Comparison of ENCODE assay signal across 14 cellular contexts in genomic region chr7:140261522-140261921, GRCh38.
DNase-seq lines count a peak whose midpoint lies in the region; ATAC-seq and TF ChIP-seq lines count a peak whose summit lies in the region.
"Had no signal": no experiment of that assay in that cellular context is flagged by ENCODE, and none has a peak within 500 bp of the region (broad histone marks: within the 10 kb centered on the region; RNA-seq: fewer than 3 reads in every experiment).

No MANE protein-coding gene starts in this region.

- no peaks in the 10 kb centered on the region for H3K36me3 Mint-ChIP-seq in CD4-positive, CD25-positive, alpha-beta regulatory T cell
- H3K36me3 Mint-ChIP-seq in CD8-positive, alpha-beta T cell, result no peaks in the 10 kb centered on the region
- H3K36me3 Mint-ChIP-seq in T-helper 17 cell (ENCODE audit: low read depth), result no peaks in the 10 kb centered on the region

- H3K4me1 ChIP-seq in CD4-positive, CD25-positive, alpha-beta regulatory T cell (ENCODE audit: control insufficient read depth, insufficient read depth, low read length, poor library complexity, severe bottlenecking), result peaks cover 21% of the 10 kb centered on the region
- H3K4me1 ChIP-seq in CD8-positive, alpha-beta T cell (ENCODE audit: insufficient read depth, low read length), result peaks cover 48% of the 10 kb centered on the region
- H3K4me1 ChIP-seq in mucosa of rectum (ENCODE audit: control insufficient read depth in 2 of 2, insufficient read depth in 2 of 2, low read length in 2 of 2), result peaks cover 16 to 17% of the 10 kb centered on the region in 2 donors
- H3K4me1 ChIP-seq: suprapubic skin had no signal

- H3K9me3 ChIP-seq in CD4-positive, CD25-positive, alpha-beta regulatory T cell (ENCODE audit: control insufficient read depth in 2 of 2, low read length in 2 of 2), result peaks cover 0 to 2% of the 10 kb centered on the region in 2 experiments
- H3K9me3 ChIP-seq in CD8-positive, alpha-beta T cell (ENCODE audit: low read length), result peaks cover 6% of the 10 kb centered on the region
- H3K9me3 ChIP-seq in T-helper 17 cell (ENCODE audit: control insufficient read depth, low read length, poor library complexity, severe bottlenecking), result no peaks in the 10 kb centered on the region
- no peaks in the 10 kb centered on the region for H3K9me3 ChIP-seq in mucosa of rectum (ENCODE audit: control insufficient read depth in 2 of 2, low read length in 2 of 2)
- H3K9me3 ChIP-seq: esophagus squamous epithelium, suprapubic skin had no signal

- CTCF ChIA-PET in CD8-positive, alpha-beta T cell (lab: Charles Lee), result interaction anchor here (0.6 to 3.6 kb wide), 2 partner anchors 84 to 136 kb away, joined by 3 to 15 read pairs; partner anchors contain the start of gene KDM7A

- H3K9ac ChIP-seq in mucosa of rectum (ENCODE audit: low read depth in 1 of 2, low read length in 2 of 2), result no peak overlapping the region

- no peaks in the 10 kb centered on the region for H3K27me3 Mint-ChIP-seq in CD4-positive, CD25-positive, alpha-beta regulatory T cell
- no peaks in the 10 kb centered on the region for H3K27me3 Mint-ChIP-seq in CD8-positive, alpha-beta T cell (ENCODE audit: low read depth)
- no peaks in the 10 kb centered on the region for H3K27me3 Mint-ChIP-seq in T-helper 17 cell

- POLR2A ChIA-PET in CD8-positive, alpha-beta T cell (lab: Charles Lee), result interaction anchor here (0.6 to 5.4 kb wide), 3 partner anchors 20 to 85 kb away, joined by 3 to 39 read pairs (median 37); partner anchors contain the start of gene KDM7A

- H3K27ac Mint-ChIP-seq in CD4-positive, CD25-positive, alpha-beta regulatory T cell, result peak overlapping the region; percentile 47 to 80 (median 57)
- peak overlapping the region; percentile 75 for H3K27ac Mint-ChIP-seq in CD8-positive, alpha-beta T cell
- H3K27ac Mint-ChIP-seq in T-helper 17 cell, result peak overlapping the region; percentile 8

- H3K27me3 ChIP-seq in CD4-positive, CD25-positive, alpha-beta regulatory T cell (ENCODE audit: control insufficient read depth, insufficient read depth, low read length), result no peaks in the 10 kb centered on the region
- H3K27me3 ChIP-seq in CD8-positive, alpha-beta T cell (ENCODE audit: insufficient read depth, low read length), result no peaks in the 10 kb centered on the region
- H3K27me3 ChIP-seq in mucosa of rectum (ENCODE audit: control insufficient read depth in 2 of 2, insufficient read depth in 2 of 2, low read length in 2 of 2), result no peaks in the 10 kb centered on the region
- H3K27me3 ChIP-seq: esophagus squamous epithelium had no signal

- H3K27ac ChIP-seq in CD4-positive, CD25-positive, alpha-beta regulatory T cell (ENCODE audit: insufficient read depth, low read length, poor library complexity, severe bottlenecking), result no peak overlapping the region
- H3K27ac ChIP-seq in CD8-positive, alpha-beta T cell (ENCODE audit: low read depth, low read length), result no peak overlapping the region
- H3K27ac ChIP-seq in mucosa of rectum (ENCODE audit: low read depth in 2 of 2, low read length in 2 of 2), result peak overlapping the region; percentile 6 to 81
- H3K27ac ChIP-seq: esophagus squamous epithelium, spleen, suprapubic skin had no signal

- H3K4me3 ChIP-seq in CD4-positive, CD25-positive, alpha-beta regulatory T cell (ENCODE audit: low read depth, low read length), result no peak overlapping the region
- H3K4me3 ChIP-seq in CD8-positive, alpha-beta T cell (ENCODE audit: low read depth, low read length), result no peak overlapping the region
- no peak overlapping the region for H3K4me3 ChIP-seq in mucosa of rectum (ENCODE audit: low read length in 2 of 2)
- H3K4me3 ChIP-seq: esophagus squamous epithelium, spleen, suprapubic skin had no signal

- no peaks in the 10 kb centered on the region for H3K36me3 ChIP-seq in CD4-positive, CD25-positive, alpha-beta regulatory T cell (ENCODE audit: control insufficient read depth, insufficient read depth, low read length)
- no peaks in the 10 kb centered on the region for H3K36me3 ChIP-seq in CD8-positive, alpha-beta T cell (ENCODE audit: insufficient read depth, low read length)
- H3K36me3 ChIP-seq in mucosa of rectum (ENCODE audit: control insufficient read depth in 2 of 2, insufficient read depth in 2 of 2, low read length in 2 of 2), result no peaks in the 10 kb centered on the region
- H3K36me3 ChIP-seq: esophagus squamous epithelium, spleen, suprapubic skin had no signal

- peaks cover 0 to 6% (median 1%) of the 10 kb centered on the region in 7 donors for H3K9me3 Mint-ChIP-seq in CD4-positive, CD25-positive, alpha-beta regulatory T cell
- H3K9me3 Mint-ChIP-seq in CD8-positive, alpha-beta T cell, result peaks cover 6% of the 10 kb centered on the region

- peak in 1 of 3 donors; percentile 39 for DNase-seq in CD4-positive, CD25-positive, alpha-beta regulatory T cell
- DNase-seq in CD8-positive, alpha-beta T cell, result no peak
- DNase-seq in T-helper 17 cell (no peak), amniotic stem cell (lab: John Stamatoyannopoulos, UW) (no peak)
- DNase-seq: AML-193; esophagus squamous epithelium; left ventricle myocardium superior; NCI-H2171 treated with DMSO at 0.1 percent for 48 hours; spleen; stimulated activated CD8-positive, alpha-beta memory T cell treated with anti-CD3 and anti-CD28 coated beads, Interleukin-4, amount 100 ng/mL, for 48 hours had no signal

- ATAC-seq in CD4-positive, CD25-positive, alpha-beta regulatory T cell (ENCODE audit: low read depth in 2 of 2), result no peak
- no peak for ATAC-seq in CD8-positive, alpha-beta T cell
- ATAC-seq in T-helper 17 cell (no peak), GM18517 (IDR thresholded peaks at IDR 0.05; ENCODE audit: unreplicated experiment) (no peak), HG03159 (IDR thresholded peaks at IDR 0.05; ENCODE audit: unreplicated experiment) (no peak)

- H3K4me3 Mint-ChIP-seq in CD4-positive, CD25-positive, alpha-beta regulatory T cell, result no peak overlapping the region
- H3K4me3 Mint-ChIP-seq in CD8-positive, alpha-beta T cell, result no peak overlapping the region
- H3K4me3 Mint-ChIP-seq in T-helper 17 cell, result no peak overlapping the region

- TF ChIP-seq CTCF in CD8-positive, alpha-beta T cell (IDR thresholded peaks at IDR 0.05), result no peak

- intact Hi-C loops in CD8-positive, alpha-beta T cell (cut with DNase I, micrococcal nuclease), result loop anchor here in 1 of 2 experiments (5.0 kb wide), 1 partner anchor 41 kb away; no protein-coding TSS in a partner anchor

- peaks cover 12 to 47% (median 26%) of the 10 kb centered on the region in 4 donors for H3K4me1 Mint-ChIP-seq in CD4-positive, CD25-positive, alpha-beta regulatory T cell
- H3K4me1 Mint-ChIP-seq in CD8-positive, alpha-beta T cell (ENCODE audit: low read depth), result peaks cover 51% of the 10 kb centered on the region
- peaks cover 32% of the 10 kb centered on the region for H3K4me1 Mint-ChIP-seq in T-helper 17 cell

Comparison
In these comparisons a context has a peak if more than half of its experiments do, and no peak if none do; other contexts are left out.
1. H3K27ac ChIP-seq: peak in mucosa of rectum (2 of 2); none in CD4-positive, CD25-positive, alpha-beta regulatory T cell (single experiment) and CD8-positive, alpha-beta T cell (single experiment).
2. H3K27ac Mint-ChIP-seq: peak in every context shown above with its lines; median percentile 75 in CD8-positive, alpha-beta T cell; 57 in CD4-positive, CD25-positive, alpha-beta regulatory T cell; 8 in T-helper 17 cell.